8 cellular contexts compared by ENCODE assay signal in the genomic region with DNA sequence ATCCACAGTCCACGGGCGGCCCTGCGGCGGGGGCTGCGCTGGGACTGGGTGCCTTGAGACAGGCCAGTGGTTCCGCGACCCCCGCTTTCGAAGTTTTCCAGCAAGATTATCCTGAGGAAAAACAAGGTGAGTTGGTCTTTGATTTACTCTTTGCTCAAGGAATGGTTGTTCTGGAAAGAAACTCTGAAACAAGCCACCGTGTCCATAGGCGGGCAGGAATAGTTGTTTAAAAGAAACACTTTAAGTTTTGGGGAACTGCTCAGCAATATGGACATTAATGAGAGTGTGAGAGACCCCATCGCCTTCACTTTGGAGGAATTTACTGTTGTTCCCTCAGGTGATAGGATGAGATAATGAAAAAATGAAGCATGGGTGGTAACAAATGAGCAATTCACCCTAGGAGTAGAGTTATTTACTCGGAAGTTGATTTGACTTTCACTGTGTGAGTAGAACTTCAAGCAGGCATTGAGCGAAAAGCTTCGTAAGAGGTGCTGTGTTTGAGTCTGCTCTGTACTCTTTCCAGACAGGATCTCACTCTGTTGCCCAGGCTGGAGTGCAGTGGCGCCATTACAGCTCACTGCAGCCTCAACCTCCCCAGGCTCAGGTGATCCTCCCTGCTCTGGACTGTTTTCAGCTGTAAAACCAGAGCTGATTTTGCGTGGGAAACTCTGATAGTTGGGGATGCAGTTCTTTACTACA.
A peak's percentile ranks its signal among the peaks of the same experiment; 100 is the strongest.
DNase-seq lines count a peak whose midpoint lies in the region; ATAC-seq lines count a peak whose summit lies in the region.

No MANE protein-coding gene starts in this region.

- DNase-seq in stimulated activated naive CD8-positive, alpha-beta T cell treated with anti-CD3 and anti-CD28 coated beads, Interleukin-15, Interleukin-2, amounts not matched to agents 100 U/mL and 50 U/mL, for 24 hours, result no peak
- no peak for DNase-seq in stimulated activated CD4-positive, alpha-beta T cell treated with anti-CD3 and anti-CD28 coated beads, Interleukin-4, amount 100 ng/mL, for 24 hours
- no peak for DNase-seq in NK-92 (lab: John Stamatoyannopoulos, UW; ENCODE audit: unreplicated experiment)
- no peak for DNase-seq in T-helper 9 cell

- H3K4me3 ChIP-seq in endocrine pancreas (ENCODE audit: control insufficient read depth, insufficient read depth, low read length), result peak overlapping the region; percentile 82
- peak overlapping the region; percentile 97 for H3K4me3 ChIP-seq in mucosa of stomach (ENCODE audit: low read length)

- H3K4me3 Mint-ChIP-seq in stimulated activated naive CD8-positive, alpha-beta T cell treated with anti-CD3 and anti-CD28 coated beads, Interleukin-15, Interleukin-2, amounts not matched to agents 100 ng/mL and 50 ng/mL, for 24 hours, result peak overlapping the region; percentile 30

- peaks cover 3% of the 10 kb centered on the region for H3K4me1 Mint-ChIP-seq in stimulated activated naive CD8-positive, alpha-beta T cell treated with anti-CD3 and anti-CD28 coated beads, Interleukin-15, Interleukin-2, amounts not matched to agents 100 ng/mL and 50 ng/mL, for 24 hours (ENCODE audit: low read depth)

- H3K9me3 ChIP-seq in endocrine pancreas (ENCODE audit: control insufficient read depth, low read length) (no peaks in the 10 kb centered on the region), mucosa of stomach (ENCODE audit: control insufficient read depth, low read length) (no peaks in the 10 kb centered on the region)

- H3K36me3 ChIP-seq in endocrine pancreas (ENCODE audit: control insufficient read depth, insufficient read depth, low read length), result no peaks in the 10 kb centered on the region
- no peaks in the 10 kb centered on the region for H3K36me3 ChIP-seq in mucosa of stomach (ENCODE audit: control insufficient read depth, insufficient read depth, low read length)

- H3K9me3 Mint-ChIP-seq in stimulated activated naive CD8-positive, alpha-beta T cell treated with anti-CD3 and anti-CD28 coated beads, Interleukin-15, Interleukin-2, amounts not matched to agents 100 ng/mL and 50 ng/mL, for 24 hours, result no peaks in the 10 kb centered on the region

- H3K9ac ChIP-seq in endocrine pancreas (ENCODE audit: control insufficient read depth, insufficient read depth, low read length) (peak overlapping the region; percentile 8), mucosa of stomach (ENCODE audit: low read length) (peak overlapping the region; percentile 98)

- no peaks in the 10 kb centered on the region for H3K36me3 Mint-ChIP-seq in stimulated activated naive CD8-positive, alpha-beta T cell treated with anti-CD3 and anti-CD28 coated beads, Interleukin-15, Interleukin-2, amounts not matched to agents 100 ng/mL and 50 ng/mL, for 24 hours (ENCODE audit: low read depth)

- H3K27me3 ChIP-seq in endocrine pancreas (ENCODE audit: control insufficient read depth, insufficient read depth, low read length) (no peaks in the 10 kb centered on the region), mucosa of stomach (ENCODE audit: control insufficient read depth, insufficient read depth, low read length) (no peaks in the 10 kb centered on the region)

- peaks cover 14% of the 10 kb centered on the region for H3K4me1 ChIP-seq in endocrine pancreas (ENCODE audit: control insufficient read depth, insufficient read depth, low read length)
- no peaks in the 10 kb centered on the region for H3K4me1 ChIP-seq in mucosa of stomach (ENCODE audit: control insufficient read depth, insufficient read depth, low read length)

- ATAC-seq in stimulated activated naive CD8-positive, alpha-beta T cell treated with anti-CD3 and anti-CD28 coated beads, Interleukin-15, Interleukin-2, amounts not matched to agents 100 U/mL and 50 U/mL, for 24 hours, result no peak
- no peak for ATAC-seq in HG03196 (IDR thresholded peaks at IDR 0.05; ENCODE audit: unreplicated experiment)

- no peak overlapping the region for H3K27ac Mint-ChIP-seq in stimulated activated naive CD8-positive, alpha-beta T cell treated with anti-CD3 and anti-CD28 coated beads, Interleukin-15, Interleukin-2, amounts not matched to agents 100 ng/mL and 50 ng/mL, for 24 hours

- peaks cover 57% of the 10 kb centered on the region for H3K27me3 Mint-ChIP-seq in stimulated activated naive CD8-positive, alpha-beta T cell treated with anti-CD3 and anti-CD28 coated beads, Interleukin-15, Interleukin-2, amounts not matched to agents 100 ng/mL and 50 ng/mL, for 24 hours
